ENCODE assay signal across 8 cellular contexts in the genomic region with DNA sequence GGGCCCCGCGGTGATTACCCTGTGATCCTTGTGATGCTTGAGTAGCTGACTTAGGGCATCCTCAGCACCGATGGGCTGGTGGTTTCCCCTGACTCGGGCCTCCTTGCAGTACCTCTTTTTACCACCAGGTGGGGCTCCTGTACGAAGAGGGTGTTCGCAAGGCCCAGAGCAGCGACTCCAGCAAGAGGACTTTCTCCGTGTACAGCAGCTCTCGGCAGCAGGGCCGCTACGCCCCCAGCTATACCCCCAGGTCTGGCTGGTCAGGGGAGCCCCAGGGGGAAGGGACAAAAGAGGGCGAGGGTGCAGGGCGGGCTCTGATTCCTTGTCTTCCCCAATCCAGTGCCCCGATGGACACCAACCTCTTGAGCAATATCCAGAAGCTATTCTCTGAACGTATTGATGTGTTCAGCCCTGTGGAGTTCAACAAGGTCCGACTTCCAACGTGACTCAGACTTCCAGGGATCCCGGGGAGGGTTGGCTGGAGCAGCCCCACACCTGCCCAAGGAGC. TPM values are rescaled to one million over a fixed set of nuclear protein-coding genes. Genes with fewer than 3 reads are reported as not detected.
A peak's percentile ranks its signal among the peaks of the same experiment; 100 is the strongest.
DNase-seq lines count a peak whose midpoint lies in the region; ATAC-seq and TF ChIP-seq lines count a peak whose summit lies in the region.

No MANE protein-coding gene starts in this region.

- H3K79me2 ChIP-seq in DND-41 (ENCODE audit: insufficient read depth, low read length) (peaks cover 38% of the 10 kb centered on the region), OCI-LY3 (ENCODE audit: low read length) (peaks cover 11% of the 10 kb centered on the region)

- H3K27ac Mint-ChIP-seq in endodermal cell: no peak overlapping the region

- peak; percentile 96 for TF ChIP-seq CTCF in DND-41 (IDR thresholded peaks at IDR 0.05; ENCODE audit: borderline replicate concordance, extremely low read depth, low read length, poor library complexity, severe bottlenecking)
- TF ChIP-seq CTCF in OCI-LY3 (IDR thresholded peaks at IDR 0.05; ENCODE audit: low read depth, low read length): peak; percentile 92
- TF ChIP-seq CTCF in endodermal cell (conservative IDR thresholded peaks at IDR 0.05): peak; percentile 95

- no peaks in the 10 kb centered on the region for H3K9me3 ChIP-seq in DND-41 (ENCODE audit: insufficient read depth, low read length, severe bottlenecking)
- no peaks in the 10 kb centered on the region for H3K9me3 ChIP-seq in OCI-LY3 (ENCODE audit: insufficient read depth, low read length)
- no peaks in the 10 kb centered on the region for H3K9me3 ChIP-seq in endodermal cell (ENCODE audit: control insufficient read depth, low read length)

- DNase-seq in DND-41 (peak; percentile 93), KBM-7 (peak; percentile 93), endodermal cell (peak; percentile 98), middle frontal gyrus (ENCODE audit: extremely low spot score, low spot score) (peak; percentile 81)
- peak; percentile 65 for DNase-seq in activated CD8-positive, alpha-beta memory T cell treated with anti-CD3 and anti-CD28 coated beads, Interleukin-2, amount 50 U/mL, for 1 hour (ENCODE audit: extremely low read depth)
- peak; percentile 93 for DNase-seq in stimulated activated CD8-positive, alpha-beta memory T cell treated with anti-CD3 and anti-CD28 coated beads, Interleukin-4, amount 100 ng/mL, for 24 hours (ENCODE audit: low read depth)

- peak; percentile 57 for ATAC-seq in DND-41 (ENCODE audit: insufficient read depth, low read depth)
- no peak for ATAC-seq in HG02938 (IDR thresholded peaks at IDR 0.05; ENCODE audit: unreplicated experiment)

- H3K9ac ChIP-seq in DND-41 (ENCODE audit: low read depth, low read length) (peak overlapping the region; percentile 30), OCI-LY3 (ENCODE audit: low read length) (no peak overlapping the region), endodermal cell (ENCODE audit: extremely low read depth, low read length, poor library complexity, severe bottlenecking) (no peak overlapping the region)

- no peak overlapping the region for H3K4me3 Mint-ChIP-seq in endodermal cell

- no peaks in the 10 kb centered on the region for H3K27me3 Mint-ChIP-seq in endodermal cell (ENCODE audit: insufficient read depth)

- H4K20me1 ChIP-seq in DND-41 (ENCODE audit: insufficient read depth, low read length) (peaks cover 33% of the 10 kb centered on the region), OCI-LY3 (ENCODE audit: insufficient read depth, low read length) (peaks cover 5% of the 10 kb centered on the region)

- H3K27me3 ChIP-seq in DND-41 (ENCODE audit: insufficient read depth, low read length, poor library complexity): no peaks in the 10 kb centered on the region
- no peaks in the 10 kb centered on the region for H3K27me3 ChIP-seq in OCI-LY3 (ENCODE audit: low read depth, low read length)
- H3K27me3 ChIP-seq in endodermal cell (ENCODE audit: control insufficient read depth, insufficient read depth, low read length, poor library complexity, severe bottlenecking): no peaks in the 10 kb centered on the region

- peaks cover 49% of the 10 kb centered on the region for H3K4me1 ChIP-seq in DND-41 (ENCODE audit: insufficient read depth, low read length)
- H3K4me1 ChIP-seq in OCI-LY3 (ENCODE audit: low read length): peaks cover 21% of the 10 kb centered on the region
- peaks cover 3% of the 10 kb centered on the region for H3K4me1 ChIP-seq in endodermal cell (ENCODE audit: control insufficient read depth, insufficient read depth, low read length)

- WGBS in endodermal cell (ENCODE audit: insufficient coverage in 1 of 2, insufficient read length in 1 of 2), 2 experiments: 29 to 41% methylated on average over 9 to 18 of the region's 18 CpGs

- H3K27ac ChIP-seq in DND-41 (ENCODE audit: low read length) (peak overlapping the region; percentile 45; the same call in 1 of the 2 replicates), OCI-LY3 (ENCODE audit: low read length) (peak overlapping the region; percentile 20; the same call in 1 of the 2 replicates), endodermal cell (ENCODE audit: low read depth, low read length) (no peak overlapping the region)

- H3K36me3 Mint-ChIP-seq in endodermal cell (ENCODE audit: low read depth): peaks cover 8% of the 10 kb centered on the region

- in situ Hi-C loops in KBM-7 (cut with MboI; ENCODE audit: low pct_unique_long_range_greater_than_20kb, low sequenced_read_pairs): no loop called here

- H2AFZ ChIP-seq in DND-41 (ENCODE audit: low read depth, low read length): no peak overlapping the region
- no peak overlapping the region for H2AFZ ChIP-seq in OCI-LY3 (ENCODE audit: low read depth, low read length)

- H3K9me3 Mint-ChIP-seq in endodermal cell: no peaks in the 10 kb centered on the region

- H3K4me2 ChIP-seq in DND-41 (ENCODE audit: insufficient read depth, low read length): peak overlapping the region; percentile 99
- H3K4me2 ChIP-seq in OCI-LY3 (ENCODE audit: low read length): peak overlapping the region; percentile 41

- H3K4me3 ChIP-seq in DND-41 (ENCODE audit: low read depth in 1 of 2, low read length in 2 of 2) (no peak overlapping the region), OCI-LY3 (ENCODE audit: low read length) (no peak overlapping the region; the same call in 1 of the 2 replicates), endodermal cell (ENCODE audit: low read length) (no peak overlapping the region)

- peaks cover 9% of the 10 kb centered on the region for H3K4me1 Mint-ChIP-seq in endodermal cell

- H3K36me3 ChIP-seq in DND-41 (ENCODE audit: insufficient read depth, low read length) (peaks cover 60% of the 10 kb centered on the region), OCI-LY3 (replicated peaks; ENCODE audit: low read depth, low read length) (peaks cover 19% of the 10 kb centered on the region), endodermal cell (ENCODE audit: control insufficient read depth, insufficient read depth, low read length) (peaks cover 23% of the 10 kb centered on the region)

RNA-seq across cellular contexts. Expression of a gene that starts 1.3 kb away (rescaled TPM):
- total RNA-seq in endodermal cell: 100 to 1,000 TPM in 1 of 2 donors, 10 to 100 TPM in 1; 97.9 to 108 TPM
- 75.3 TPM for polyA plus RNA-seq in endodermal cell (2013, experiment 1 of 2)
- 70.5 TPM for polyA plus RNA-seq in endodermal cell (2013, experiment 2 of 2)

RNA-seq across cellular contexts. Expression of a gene that starts 7.1 kb away (rescaled TPM):
- total RNA-seq in endodermal cell: 10 to 100 TPM; 11.0 to 11.8 TPM
- polyA plus RNA-seq in endodermal cell (2013, experiment 1 of 2): 6.0 TPM
- polyA plus RNA-seq in endodermal cell (2013, experiment 2 of 2): 5.4 TPM

RNA-seq across cellular contexts. Expression of a gene that starts 11.5 kb away (rescaled TPM):
- total RNA-seq in endodermal cell: 100 to 1,000 TPM; 774 to 802 TPM
- 857 TPM for polyA plus RNA-seq in endodermal cell (2013, experiment 1 of 2)
- 794 TPM for polyA plus RNA-seq in endodermal cell (2013, experiment 2 of 2)

RNA-seq across cellular contexts. Expression of a gene that starts 11.7 kb away (rescaled TPM):
- 10 to 100 TPM; 53.9 to 56.6 TPM for total RNA-seq in endodermal cell
- polyA plus RNA-seq in endodermal cell (2013, experiment 1 of 2): 37.3 TPM
- polyA plus RNA-seq in endodermal cell (2013, experiment 2 of 2): 36.6 TPM

RNA-seq across cellular contexts. Expression of a gene that starts 14.4 kb away (rescaled TPM):
- total RNA-seq in endodermal cell: 100 to 1,000 TPM; 107 to 113 TPM
- 67.1 TPM for polyA plus RNA-seq in endodermal cell (2013, experiment 1 of 2)
- 64.7 TPM for polyA plus RNA-seq in endodermal cell (2013, experiment 2 of 2)
